28 cellular contexts compared by ENCODE assay signal in genomic region chr5:148857474-148857873, GRCh38. TPM values are rescaled to one million over a fixed set of nuclear protein-coding genes. Genes with fewer than 3 reads are reported as not detected.
A peak's percentile ranks its signal among the peaks of the same experiment; 100 is the strongest.
DNase-seq lines count a peak whose midpoint lies in the region; ATAC-seq, FAIRE-seq and TF ChIP-seq lines count a peak whose summit lies in the region.
"Had no signal": no experiment of that assay in that cellular context is flagged by ENCODE, and none has a peak within 500 bp of the region (broad histone marks: within the 10 kb centered on the region; RNA-seq: fewer than 3 reads in every experiment).

No MANE protein-coding gene starts in this region.

- H3K79me2 ChIP-seq in ACC112 (ENCODE audit: control insufficient read depth, insufficient read depth, low read length, unreplicated experiment): no peaks in the 10 kb centered on the region

- intact Hi-C loops in natural killer cell (cut with micrococcal nuclease) (no loop called here), body of pancreas (cut with DNase I) (no loop called here)

- H3K4me1 Mint-ChIP-seq in central memory CD8-positive, alpha-beta T cell: peaks cover 92% of the 10 kb centered on the region
- peaks cover 95 to 97% of the 10 kb centered on the region in 2 donors for H3K4me1 Mint-ChIP-seq in natural killer cell
- H3K4me1 Mint-ChIP-seq: CD4-positive, CD25-positive, alpha-beta regulatory T cell had no signal

- H3K9me3 ChIP-seq in body of pancreas: no peaks in the 10 kb centered on the region
- H3K9me3 ChIP-seq: Caco-2 had no signal

- FAIRE-seq in GM12891 (lab: Jason Lieb, UNC): peak; percentile 23
- FAIRE-seq: G401.6, GM12878, GM19239, RCC 7860 had no signal

- H3K36me3 ChIP-seq in ACC112 (ENCODE audit: insufficient read depth, low read length) (no peaks in the 10 kb centered on the region), body of pancreas (replicated peaks in 1 of 2; ENCODE audit: insufficient read depth in 1 of 2, low read depth in 2 of 2) (no peaks in the 10 kb centered on the region)

- H3K4me3 ChIP-seq in ACC112 (ENCODE audit: low read depth, low read length): no peak overlapping the region
- no peak overlapping the region for H3K4me3 ChIP-seq in body of pancreas
- H3K4me3 ChIP-seq: GM12878, SK-N-MC had no signal

- H2AFZ ChIP-seq in ACC112 (ENCODE audit: low read length, unreplicated experiment): no peak overlapping the region

- DNase-seq in GM12891 (ENCODE audit: insufficient read length, low spot score): no peak
- DNase-seq in central memory CD8-positive, alpha-beta T cell (ENCODE audit: low spot score in 2 of 2): no peak
- no peak for DNase-seq in natural killer cell
- no peak for DNase-seq in GF-D8 (lab: John Stamatoyannopoulos, UW)
- no peak for DNase-seq in NCI-H1694 (lab: John Stamatoyannopoulos, UW)
- DNase-seq in body of pancreas: no peak
- DNase-seq: 8988T; Caco-2; CD4-positive, CD25-positive, alpha-beta regulatory T cell; GOT3; HCEC 1CT; Karpas-422; NCI-H1092; NCI-H1417 treated with DMSO at 0.1 percent for 48 hours; NCI-H187 treated with DMSO at 0.1 percent for 48 hours; NCI-H2171 treated with DMSO at 0.1 percent for 48 hours; NCI-H345; NCI-H524; NCI-H748 treated with DMSO at 0.1 percent for 48 hours; SIG-M5 had no signal

- no peak for ATAC-seq in central memory CD8-positive, alpha-beta T cell (replicated peaks; ENCODE audit: extremely low read depth, poor library complexity, severe bottlenecking)
- no peak for ATAC-seq in natural killer cell
- ATAC-seq in HG03175 (IDR thresholded peaks at IDR 0.05; ENCODE audit: unreplicated experiment): no peak
- ATAC-seq in body of pancreas: no peak
- ATAC-seq: GM12878 had no signal

- H3K4me1 ChIP-seq in ACC112 (ENCODE audit: control insufficient read depth, insufficient read depth, low read length, unreplicated experiment) (no peaks in the 10 kb centered on the region), body of pancreas (no peaks in the 10 kb centered on the region)
- H3K4me1 ChIP-seq: Caco-2 had no signal

- H3K36me3 Mint-ChIP-seq in central memory CD8-positive, alpha-beta T cell (ENCODE audit: insufficient read depth): peaks cover 12% of the 10 kb centered on the region
- H3K36me3 Mint-ChIP-seq in natural killer cell: no peaks in the 10 kb centered on the region
- H3K36me3 Mint-ChIP-seq: CD4-positive, CD25-positive, alpha-beta regulatory T cell had no signal

- H3K27ac ChIP-seq in ACC112 (ENCODE audit: low read depth, low read length) (0 out of 2 replicates have a peak overlapping the region, but pooled peaks have one; percentile 21), body of pancreas (no peak overlapping the region)
- H3K27ac ChIP-seq: HL-60, SK-N-MC had no signal

- TF ChIP-seq POLR2A in GM12891 (IDR thresholded peaks at IDR 0.05; ENCODE audit: low read depth, low read length) (no peak), body of pancreas (IDR thresholded peaks at IDR 0.05) (no peak)

- no peaks in the 10 kb centered on the region for H3K9me3 Mint-ChIP-seq in central memory CD8-positive, alpha-beta T cell
- no peaks in the 10 kb centered on the region for H3K9me3 Mint-ChIP-seq in natural killer cell
- H3K9me3 Mint-ChIP-seq: CD4-positive, CD25-positive, alpha-beta regulatory T cell had no signal

- H3K27me3 Mint-ChIP-seq in central memory CD8-positive, alpha-beta T cell: no peaks in the 10 kb centered on the region
- H3K27me3 Mint-ChIP-seq in natural killer cell (ENCODE audit: low read depth in 2 of 2): no peaks in the 10 kb centered on the region

- no peaks in the 10 kb centered on the region for H3K27me3 ChIP-seq in ACC112 (ENCODE audit: insufficient read depth, low read length)
- no peaks in the 10 kb centered on the region for H3K27me3 ChIP-seq in body of pancreas

- no peak overlapping the region for H3K4me3 Mint-ChIP-seq in central memory CD8-positive, alpha-beta T cell
- peak overlapping the region; percentile 47 for H3K4me3 Mint-ChIP-seq in natural killer cell
- H3K4me3 Mint-ChIP-seq: CD4-positive, CD25-positive, alpha-beta regulatory T cell had no signal

- H3K27ac Mint-ChIP-seq in central memory CD8-positive, alpha-beta T cell (ENCODE audit: low read depth): peak overlapping the region; percentile 90
- H3K27ac Mint-ChIP-seq in natural killer cell: peak overlapping the region; percentile 94 to 97
- H3K27ac Mint-ChIP-seq: CD4-positive, CD25-positive, alpha-beta regulatory T cell had no signal

- 83 to 92% methylated on average over 2 of the region's 2 CpGs for WGBS in body of pancreas, 2 donors

- no peak for TF ChIP-seq CTCF in natural killer cell (IDR thresholded peaks at IDR 0.05)
- no peak for TF ChIP-seq CTCF in body of pancreas (IDR thresholded peaks at IDR 0.05)

TF ChIP-seq in GM12891, 5 proteins besides CTCF, POLR2A, EP300 and RAD21:
- no peak for TF ChIP-seq SPI1 (IDR thresholded peaks at IDR 0.05; ENCODE audit: low read depth, low read length)
- no peak for TF ChIP-seq TAF1 (IDR thresholded peaks at IDR 0.05; ENCODE audit: low read depth, low read length)
- TF ChIP-seq POU2F2 (IDR thresholded peaks at IDR 0.05; ENCODE audit: low read depth, low read length): no peak
- no peak for TF ChIP-seq PAX5 (IDR thresholded peaks at IDR 0.05; ENCODE audit: insufficient read depth, low read length, severe bottlenecking)
- no peak for TF ChIP-seq POLR2AphosphoS5 (IDR thresholded peaks at IDR 0.05; ENCODE audit: low read depth, low read length)

RNA-seq across cellular contexts. Expression of gene ADRB2, which starts 31.1 kb away (rescaled TPM):
- 0.04 TPM for polyA plus RNA-seq in GM12891 (2012; ENCODE audit: low read depth, missing spikeins)
- 10 to 100 TPM; 47.1 to 78.9 (median 60.7) TPM for total RNA-seq in natural killer cell
- total RNA-seq in body of pancreas: 1 to 10 TPM; 1.6 to 4.6 TPM
- total RNA-seq: Caco-2 had no signal

Comparison
In these comparisons a context has a peak if more than half of its experiments do, and no peak if none do; other contexts are left out.
1. RNA of gene ADRB2, which starts 31.1 kb away (total RNA-seq): 47.1 to 78.9 TPM in natural killer cell; 1.6 to 4.6 TPM in body of pancreas; every median in the first group is over 4 times any median in the second.